ENCODE assay signal across 1 cellular context in genomic region chr12:89016970-89017778, GRCh38.
TF ChIP-seq lines count a peak whose summit lies in the region.

No MANE protein-coding gene starts in this region.

TF ChIP-seq in K562, 482 proteins besides CTCF, POLR2A, EP300 and RAD21 (continued from another document):
- TF ChIP-seq CHD7 (IDR thresholded peaks at IDR 0.05; ENCODE audit: low read depth, low read length): no peak
- TF ChIP-seq CHD1 (IDR thresholded peaks at IDR 0.05; ENCODE audit: low read length): no peak
- no peak for TF ChIP-seq ZNF274 (IDR thresholded peaks at IDR 0.05; ENCODE audit: borderline replicate concordance, low read depth, low read length)
- no peak for TF ChIP-seq TAF9B (IDR thresholded peaks at IDR 0.05; ENCODE audit: partially characterized antibody)
- TF ChIP-seq SMC3 (conservative IDR thresholded peaks at IDR 0.05; ENCODE audit: insufficient read depth, low read depth, low read length): peak; percentile 68
